Comparison of ENCODE assay signal across 8 cellular contexts in genomic region chr6:107957909-107958688, GRCh38. TPM values are rescaled to one million over a fixed set of nuclear protein-coding genes. Genes with fewer than 3 reads are reported as not detected.
DNase-seq lines count a peak whose midpoint lies in the region; ATAC-seq and TF ChIP-seq lines count a peak whose summit lies in the region.

Gene SEC63, minus strand, starts transcription at chr6:107958208. Its CDS starts 199 bp downstream, at chr6:107958009.

- H3K9me3 ChIP-seq in SJSA1 (replicated peaks) (no peaks in the 10 kb centered on the region), neuronal stem cell (replicated peaks in 1 of 2; ENCODE audit: control insufficient read depth in 2 of 2, insufficient read depth in 1 of 2, low read depth in 1 of 2, low read length in 2 of 2) (peaks cover 0 to 7% of the 10 kb centered on the region in 2 donors), subcutaneous abdominal adipose tissue (ENCODE audit: control insufficient read depth in 5 of 5, low read length in 5 of 5) (no peaks in the 10 kb centered on the region)

- H2BK5ac ChIP-seq in neuronal stem cell (ENCODE audit: low read length): peak within 1 kb of the TSS; percentile 99

- peak within 1 kb of the TSS; percentile 89 for H3K4ac ChIP-seq in neuronal stem cell (ENCODE audit: low read length)

- H4K91ac ChIP-seq in neuronal stem cell (ENCODE audit: low read depth, low read length, poor library complexity): no peak within 1 kb of the TSS

- H3K79me1 ChIP-seq in neuronal stem cell (ENCODE audit: low read depth, low read length): peaks cover 3% of the 10 kb centered on the region

- H4K8ac ChIP-seq in neuronal stem cell (ENCODE audit: low read depth, low read length): no peak within 1 kb of the TSS

- no peak within 1 kb of the TSS for H2BK120ac ChIP-seq in neuronal stem cell (ENCODE audit: low read depth, low read length)

- peaks cover 9% of the 10 kb centered on the region for H3K4me1 ChIP-seq in SJSA1 (replicated peaks)
- peaks cover 12% of the 10 kb centered on the region for H3K4me1 ChIP-seq in foreskin keratinocyte
- peaks cover 0 to 2% of the 10 kb centered on the region in 2 donors for H3K4me1 ChIP-seq in neuronal stem cell (ENCODE audit: control insufficient read depth in 2 of 2, insufficient read depth in 1 of 2, low read depth in 1 of 2, low read length in 2 of 2)
- H3K4me1 ChIP-seq in subcutaneous abdominal adipose tissue (ENCODE audit: control insufficient read depth in 5 of 5, insufficient read depth in 5 of 5, low read length in 5 of 5): peaks cover 0 to 25% (median 24%) of the 10 kb centered on the region in 5 donors

- H3K23ac ChIP-seq in neuronal stem cell (ENCODE audit: low read depth, low read length, poor library complexity): peak within 1 kb of the TSS; percentile 99

- H2AK5ac ChIP-seq in neuronal stem cell (ENCODE audit: low read depth, low read length): peak within 1 kb of the TSS; percentile 61

- peak within 1 kb of the TSS; percentile 99 for H3K18ac ChIP-seq in neuronal stem cell (ENCODE audit: low read length)

- peaks cover 21% of the 10 kb centered on the region for H3K36me3 ChIP-seq in SJSA1
- H3K36me3 ChIP-seq in neuronal stem cell (replicated peaks in 1 of 2; ENCODE audit: control insufficient read depth in 2 of 2, insufficient read depth in 2 of 2, low read length in 2 of 2): peaks cover 2 to 13% of the 10 kb centered on the region in 2 donors
- H3K36me3 ChIP-seq in subcutaneous abdominal adipose tissue (ENCODE audit: control insufficient read depth in 5 of 5, insufficient read depth in 5 of 5, low read length in 5 of 5): no peaks in the 10 kb centered on the region

- H3K27me3 ChIP-seq in SJSA1 (replicated peaks) (no peaks in the 10 kb centered on the region), foreskin keratinocyte (no peaks in the 10 kb centered on the region), neuronal stem cell (ENCODE audit: control insufficient read depth in 3 of 3, insufficient read depth in 3 of 3, low read depth in 1 of 3, low read length in 3 of 3) (no peaks in the 10 kb centered on the region), subcutaneous abdominal adipose tissue (ENCODE audit: control insufficient read depth in 5 of 5, insufficient read depth in 4 of 5, low read length in 5 of 5) (no peaks in the 10 kb centered on the region)

- H2BK12ac ChIP-seq in neuronal stem cell (ENCODE audit: low read length): peak within 1 kb of the TSS; percentile 22

- H2AFZ ChIP-seq in neuronal stem cell (ENCODE audit: low read length): peak within 1 kb of the TSS; percentile 94

- CTCF ChIA-PET in HEK293T (lab: Yijun Ruan, JAX): no interaction called here

- TF ChIP-seq CTCF in foreskin keratinocyte (conservative IDR thresholded peaks at IDR 0.05): no peak

- peak within 1 kb of the TSS; percentile 79 for H3K4me3 ChIP-seq in SJSA1
- H3K4me3 ChIP-seq in neuronal stem cell (ENCODE audit: low read length in 2 of 2): peak within 1 kb of the TSS; percentile 82 to 99
- H3K4me3 ChIP-seq in subcutaneous abdominal adipose tissue (ENCODE audit: low read depth in 1 of 5, low read length in 5 of 5): peak within 1 kb of the TSS; percentile 95 to 99 (median 97)

- ATAC-seq in foreskin keratinocyte: peak; percentile 95

- DNase-seq in GM03348 (ENCODE audit: low spot score): peak; percentile 99
- DNase-seq in HEK293T (ENCODE audit: extremely low spot score): peak; percentile 97
- peak; percentile 93 for DNase-seq in MV-4-11 (lab: John Stamatoyannopoulos, UW)
- DNase-seq in SJSA1 (ENCODE audit: low read depth in 1 of 2, low spot score in 2 of 2): peak; percentile 93 to 98
- DNase-seq in activated naive CD4-positive, alpha-beta T cell (lab: John Stamatoyannopoulos, UW): peak; percentile 91 to 96 (median 93)
- peak; percentile 79 to 88 for DNase-seq in foreskin keratinocyte
- DNase-seq in neuronal stem cell (ENCODE audit: low spot score): peak; percentile 93

- no CpG with 5 or more reads among the region's 69 CpGs for WGBS in neuronal stem cell (ENCODE audit: extremely low coverage in 2 of 2, insufficient read length in 2 of 2, insufficient replicate concordance in 1 of 2), 2 donors

- H3K9ac ChIP-seq in neuronal stem cell (ENCODE audit: low read depth, low read length, poor library complexity): peak within 1 kb of the TSS; percentile 100
- H3K9ac ChIP-seq in subcutaneous abdominal adipose tissue (ENCODE audit: low read length in 5 of 5): peak within 1 kb of the TSS; percentile 84 to 95 (median 92)

- H3K27ac ChIP-seq in SJSA1 (peak within 1 kb of the TSS; percentile 80), foreskin keratinocyte (peak within 1 kb of the TSS; percentile 76), neuronal stem cell (replicated peaks; ENCODE audit: low read length) (peak within 1 kb of the TSS; percentile 79), subcutaneous abdominal adipose tissue (ENCODE audit: low read depth, low read length) (peak within 1 kb of the TSS; percentile 88)

- peak within 1 kb of the TSS; percentile 99 for H3K14ac ChIP-seq in neuronal stem cell (ENCODE audit: low read length)

- no peak within 1 kb of the TSS for H2BK15ac ChIP-seq in neuronal stem cell (ENCODE audit: low read length)

- POLR2A ChIA-PET in HEK293T (lab: Yijun Ruan, JAX): interaction anchor here (0.6 to 2.7 kb wide), 9 partner anchors 9 to 337 kb away, joined by 3 to 15 read pairs (median 4); partner anchors contain the start of gene AFG1L

- peak within 1 kb of the TSS; percentile 80 for H3K4me2 ChIP-seq in neuronal stem cell (ENCODE audit: insufficient read depth, low read length, poor library complexity, severe bottlenecking)

TF ChIP-seq in HEK293T, 16 proteins besides CTCF, POLR2A, EP300 and RAD21:
- TF ChIP-seq ARNT (IDR thresholded peaks at IDR 0.05): 0 out of 2 replicates have a peak, but pooled peaks have one; percentile 1
- TF ChIP-seq BHLHE40 (IDR thresholded peaks at IDR 0.05; ENCODE audit: borderline replicate concordance): no peak
- TF ChIP-seq, protein P1, sequence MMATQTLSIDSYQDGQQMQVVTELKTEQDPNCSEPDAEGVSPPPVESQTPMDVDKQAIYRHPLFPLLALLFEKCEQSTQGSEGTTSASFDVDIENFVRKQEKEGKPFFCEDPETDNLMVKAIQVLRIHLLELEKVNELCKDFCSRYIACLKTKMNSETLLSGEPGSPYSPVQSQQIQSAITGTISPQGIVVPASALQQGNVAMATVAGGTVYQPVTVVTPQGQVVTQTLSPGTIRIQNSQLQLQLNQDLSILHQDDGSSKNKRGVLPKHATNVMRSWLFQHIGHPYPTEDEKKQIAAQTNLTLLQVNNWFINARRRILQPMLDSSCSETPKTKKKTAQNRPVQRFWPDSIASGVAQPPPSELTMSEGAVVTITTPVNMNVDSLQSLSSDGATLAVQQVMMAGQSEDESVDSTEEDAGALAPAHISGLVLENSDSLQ (IDR thresholded peaks at IDR 0.05): peak; percentile 44; the same call in 1 of the 2 replicates
- TF ChIP-seq L3MBTL2 (conservative IDR thresholded peaks at IDR 0.05): peak; percentile 93
- no peak for TF ChIP-seq SP1 (IDR thresholded peaks at IDR 0.05)
- TF ChIP-seq CTBP1 (IDR thresholded peaks at IDR 0.05; ENCODE audit: borderline replicate concordance): no peak
- peak; percentile 76 for TF ChIP-seq TARDBP (IDR thresholded peaks at IDR 0.05)
- no peak for TF ChIP-seq HDGF (IDR thresholded peaks at IDR 0.05; ENCODE audit: borderline replicate concordance)
- TF ChIP-seq ELF4 (IDR thresholded peaks at IDR 0.05): no peak
- TF ChIP-seq FOXK2 (IDR thresholded peaks at IDR 0.05): no peak
- TF ChIP-seq SUZ12 (IDR thresholded peaks at IDR 0.05): no peak
- TF ChIP-seq FOXA1 (IDR thresholded peaks at IDR 0.05): no peak
- TF ChIP-seq NFRKB (IDR thresholded peaks at IDR 0.05): no peak
- TF ChIP-seq ZNF384 (IDR thresholded peaks at IDR 0.05): no peak
- TF ChIP-seq FOXM1 (IDR thresholded peaks at IDR 0.05; ENCODE audit: borderline replicate concordance): no peak

RNA-seq across cellular contexts. Expression of gene SEC63, which starts in this region (rescaled TPM):
- 16.7 and 21.2 TPM in 2 replicates for total RNA-seq in SJSA1 (2014; rRNA removed; shearing (Covaris generic))
- 34.2 and 41.9 TPM in 2 replicates for total RNA-seq in foreskin keratinocyte
- polyA plus RNA-seq in foreskin keratinocyte: 50.5 and 51.6 TPM in 2 replicates
- polyA plus RNA-seq in neuronal stem cell (2013, experiment 1 of 2): 42.3 TPM
- 45.5 TPM for polyA plus RNA-seq in neuronal stem cell (2013, experiment 2 of 2)

Comparison
In these comparisons a context has a peak if more than half of its experiments do, and no peak if none do; other contexts are left out.
1. Peak in every context shown above with its lines: DNase-seq, ATAC-seq, H3K4me3 ChIP-seq and H3K27ac ChIP-seq.